17 cellular contexts compared by ENCODE assay signal in the genomic region with DNA sequence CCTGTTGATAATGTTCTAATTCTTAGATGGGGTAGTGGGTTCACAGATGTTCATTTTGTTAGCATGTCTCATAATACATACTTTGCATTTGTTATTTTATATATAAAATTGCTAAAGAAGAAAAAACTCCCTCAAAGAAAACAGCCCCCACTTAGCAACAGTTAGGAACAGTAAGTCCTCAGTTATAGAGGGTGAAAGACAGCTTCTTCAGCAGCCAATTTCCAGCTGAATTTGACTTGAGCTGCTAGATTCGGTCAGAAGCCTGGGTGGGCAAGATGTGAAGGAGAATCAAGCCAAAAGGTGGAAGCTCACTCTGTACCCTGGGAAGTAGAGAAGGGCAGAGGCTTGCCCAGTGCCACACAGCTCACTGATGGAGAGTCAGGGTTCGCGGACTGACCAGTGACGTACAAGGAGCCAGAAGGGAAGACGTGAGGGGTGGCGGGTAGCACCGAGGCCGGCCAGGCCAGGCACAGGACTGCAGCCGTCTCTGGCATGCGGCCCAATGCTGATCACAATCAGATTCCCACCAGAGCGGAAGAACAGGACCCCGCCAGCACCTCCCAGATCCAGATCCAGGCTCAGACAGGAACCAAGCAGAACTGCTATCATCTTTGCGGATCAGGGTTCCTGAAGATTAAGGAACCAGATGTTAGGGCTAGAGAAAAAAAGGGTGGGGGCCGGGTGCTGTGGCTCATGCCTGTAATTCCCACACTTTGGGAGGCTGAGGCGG. TPM values are rescaled to one million over a fixed set of nuclear protein-coding genes. Genes with fewer than 3 reads are reported as not detected.
DNase-seq lines count a peak whose midpoint lies in the region; ATAC-seq and TF ChIP-seq lines count a peak whose summit lies in the region.
"Had no signal": no experiment of that assay in that cellular context is flagged by ENCODE, and none has a peak within 500 bp of the region (broad histone marks: within the 10 kb centered on the region; RNA-seq: fewer than 3 reads in every experiment).

No MANE protein-coding gene starts in this region.

- TF ChIP-seq POLR2A in body of pancreas (IDR thresholded peaks at IDR 0.05) (no peak), upper lobe of left lung (IDR thresholded peaks at IDR 0.05) (peak in 1 of 4 donors; percentile 31)

- peaks cover 23% of the 10 kb centered on the region for H3K4me1 Mint-ChIP-seq in nephron progenitor cell
- no peaks in the 10 kb centered on the region for H3K4me1 Mint-ChIP-seq in stimulated activated effector memory CD8-positive, alpha-beta T cell treated with anti-CD3 and anti-CD28 coated beads, Interleukin-12 subunit alpha, Interleukin-12 subunit beta, amount 100 ng/mL, for 72 hours

- H3K4me3 ChIP-seq in body of pancreas (no peak overlapping the region), heart right ventricle (no peak overlapping the region), upper lobe of left lung (no peak overlapping the region)
- H3K4me3 ChIP-seq: BLaER1 treated with 17β-estradiol and CSF1 and Interleukin-3, amounts not matched to agents 10 nM and 100 nM had no signal

- intact Hi-C loops in body of pancreas (cut with DNase I), result no loop called here
- intact Hi-C loops in heart right ventricle (cut with DNase I), result loop anchor here in 3 of 10 donors (2.0 kb wide), 2 partner anchors 16 to 30 kb away; a partner anchor contains a TSS

- H3K36me3 ChIP-seq in body of pancreas (replicated peaks in 1 of 2; ENCODE audit: insufficient read depth in 1 of 2, low read depth in 2 of 2), result no peaks in the 10 kb centered on the region
- no peaks in the 10 kb centered on the region for H3K36me3 ChIP-seq in heart right ventricle
- no peaks in the 10 kb centered on the region for H3K36me3 ChIP-seq in upper lobe of left lung
- H3K36me3 ChIP-seq: BLaER1 treated with 17β-estradiol and CSF1 and Interleukin-3, amounts not matched to agents 10 nM and 100 nM had no signal

- H3K27ac ChIP-seq in body of pancreas (no peak overlapping the region), heart right ventricle (peak overlapping the region; percentile 10 to 87 (median 72)), upper lobe of left lung (peak overlapping the region; percentile 60 to 84 (median 74))

- H3K4me1 ChIP-seq in body of pancreas (no peaks in the 10 kb centered on the region), heart right ventricle (peaks cover 0 to 42% (median 9%) of the 10 kb centered on the region in 9 donors), upper lobe of left lung (peaks cover 0 to 5% (median 3%) of the 10 kb centered on the region in 4 donors)

- H3K4me3 Mint-ChIP-seq in nephron progenitor cell, result no peak overlapping the region
- no peak overlapping the region for H3K4me3 Mint-ChIP-seq in stimulated activated effector memory CD8-positive, alpha-beta T cell treated with anti-CD3 and anti-CD28 coated beads, Interleukin-12 subunit alpha, Interleukin-12 subunit beta, amount 100 ng/mL, for 72 hours
- H3K4me3 Mint-ChIP-seq: T-helper 17 cell, type B pancreatic cell had no signal

- no peaks in the 10 kb centered on the region for H3K27me3 Mint-ChIP-seq in nephron progenitor cell (ENCODE audit: low read depth, poor library complexity)

- H3K9me3 ChIP-seq in body of pancreas, result no peaks in the 10 kb centered on the region
- no peaks in the 10 kb centered on the region for H3K9me3 ChIP-seq in heart right ventricle
- no peaks in the 10 kb centered on the region for H3K9me3 ChIP-seq in upper lobe of left lung

- peak overlapping the region; percentile 49 for H3K27ac Mint-ChIP-seq in nephron progenitor cell
- H3K27ac Mint-ChIP-seq in stimulated activated effector memory CD8-positive, alpha-beta T cell treated with anti-CD3 and anti-CD28 coated beads, Interleukin-12 subunit alpha, Interleukin-12 subunit beta, amount 100 ng/mL, for 72 hours, result no peak overlapping the region
- H3K27ac Mint-ChIP-seq: T-helper 17 cell, type B pancreatic cell had no signal

- 58 to 68% methylated on average over 11 to 15 of the region's 15 CpGs for WGBS in body of pancreas, 2 donors
- WGBS in heart right ventricle, 2 donors, result 48 to 53% methylated on average over 15 of the region's 15 CpGs
- 59 to 74% methylated on average over 12 to 15 of the region's 15 CpGs for WGBS in upper lobe of left lung, 2 donors

- H3K27me3 ChIP-seq in body of pancreas (no peaks in the 10 kb centered on the region), heart right ventricle (peaks cover 0 to 16% (median 0%) of the 10 kb centered on the region in 7 donors), upper lobe of left lung (no peaks in the 10 kb centered on the region)
- H3K27me3 ChIP-seq: BLaER1 treated with 17β-estradiol and CSF1 and Interleukin-3, amounts not matched to agents 10 nM and 100 nM had no signal

- TF ChIP-seq CTCF in body of pancreas (IDR thresholded peaks at IDR 0.05) (no peak), heart right ventricle (IDR thresholded peaks at IDR 0.05) (no peak), nephron progenitor cell (IDR thresholded peaks at IDR 0.05) (no peak), upper lobe of left lung (IDR thresholded peaks at IDR 0.05) (no peak)

- ATAC-seq in body of pancreas, result peak; percentile 63
- ATAC-seq in heart right ventricle, result peak; percentile 84 to 97 (median 95)
- peak in 1 of 2 donors; percentile 84 for ATAC-seq in upper lobe of left lung (ENCODE audit: low FRiP score in 2 of 2)
- no peak for ATAC-seq in stimulated activated effector memory CD8-positive, alpha-beta T cell treated with anti-CD3 and anti-CD28 coated beads, Interleukin-12 subunit alpha, Interleukin-12 subunit beta, amount 100 ng/mL, for 72 hours
- ATAC-seq: T-helper 17 cell had no signal

- peak in 3 of 4 donors; percentile 32 to 35 (median 33) for DNase-seq in body of pancreas
- peak; percentile 83 to 89 for DNase-seq in heart right ventricle
- no peak for DNase-seq in nephron progenitor cell
- DNase-seq in upper lobe of left lung, result peak in 1 of 2 donors; percentile 67
- DNase-seq in UCSD-AML1 (lab: John Stamatoyannopoulos, UW; ENCODE audit: unreplicated experiment), result no peak
- DNase-seq in stimulated activated effector memory CD8-positive, alpha-beta T cell treated with anti-CD3 and anti-CD28 coated beads, Interleukin-12 subunit alpha, Interleukin-12 subunit beta, amount 100 ng/mL, for 72 hours (ENCODE audit: low spot score in 2 of 2), result no peak
- no peak for DNase-seq in DMS153 treated with DMSO at 0.1 percent for 48 hours (lab: John Stamatoyannopoulos, UW; ENCODE audit: unreplicated experiment)
- DNase-seq in activated CD8-positive, alpha-beta memory T cell treated with anti-CD3 and anti-CD28 coated beads, Interleukin-2, amount 50 U/mL, for 4 hours, result no peak
- DNase-seq: activated CD4-positive, CD25-positive, alpha-beta regulatory T cell treated with anti-CD3 and anti-CD28 coated beads, Interleukin-2, amount 50 U/mL, for 72 hours; DMS79; midbrain; NCI-H1048; RPMI8226; small intestine; T-helper 17 cell had no signal

- H3K36me3 Mint-ChIP-seq in nephron progenitor cell (ENCODE audit: low read depth), result no peaks in the 10 kb centered on the region
- no peaks in the 10 kb centered on the region for H3K36me3 Mint-ChIP-seq in stimulated activated effector memory CD8-positive, alpha-beta T cell treated with anti-CD3 and anti-CD28 coated beads, Interleukin-12 subunit alpha, Interleukin-12 subunit beta, amount 100 ng/mL, for 72 hours

- peaks cover 4% of the 10 kb centered on the region for H3K9me3 Mint-ChIP-seq in nephron progenitor cell
- no peaks in the 10 kb centered on the region for H3K9me3 Mint-ChIP-seq in stimulated activated effector memory CD8-positive, alpha-beta T cell treated with anti-CD3 and anti-CD28 coated beads, Interleukin-12 subunit alpha, Interleukin-12 subunit beta, amount 100 ng/mL, for 72 hours

- TF ChIP-seq EP300 in upper lobe of left lung (IDR thresholded peaks at IDR 0.05), result peak; percentile 74 to 90 (median 82)

RNA-seq across cellular contexts. Expression of a gene that starts 30.4 kb away (rescaled TPM):
- total RNA-seq in body of pancreas (10 to 100 TPM; 76.1 to 78.1 TPM), heart right ventricle (100 to 1,000 TPM; 163 to 480 (median 275) TPM), upper lobe of left lung (100 to 1,000 TPM; 292 to 543 (median 360) TPM)
- polyA plus RNA-seq in heart right ventricle, result 100 to 1,000 TPM; 104 to 254 TPM

RNA-seq across cellular contexts. Expression of a gene that starts 45.3 kb away (rescaled TPM):
- 10 to 100 TPM; 66.6 to 91.3 TPM for total RNA-seq in body of pancreas
- 10 to 100 TPM; 24.8 to 70.4 (median 52.8) TPM for total RNA-seq in heart right ventricle
- 100 to 1,000 TPM in 1 of 2 donors, 10 to 100 TPM in 1; 52.3 to 109 TPM for polyA plus RNA-seq in heart right ventricle
- 100 to 1,000 TPM in 5 of 6 donors, 10 to 100 TPM in 1; 96.4 to 716 (median 484) TPM for total RNA-seq in upper lobe of left lung

Comparison
In these comparisons a context has a peak if more than half of its experiments do, and no peak if none do; other contexts are left out.
1. DNase-seq: peak in body of pancreas (3 of 4) and heart right ventricle (2 of 2); none in nephron progenitor cell (single experiment), UCSD-AML1 (single experiment), stimulated activated effector memory CD8-positive, alpha-beta T cell treated with anti-CD3 and anti-CD28 coated beads, Interleukin-12 subunit alpha, Interleukin-12 subunit beta, amount 100 ng/mL, for 72 hours (0 of 2), DMS153 treated with DMSO at 0.1 percent for 48 hours (single experiment) and activated CD8-positive, alpha-beta memory T cell treated with anti-CD3 and anti-CD28 coated beads, Interleukin-2, amount 50 U/mL, for 4 hours (single experiment).
2. H3K27ac ChIP-seq: peak in heart right ventricle (10 of 10) and upper lobe of left lung (4 of 4); none in body of pancreas (0 of 4).